ENCODE assay signal across 8 cellular contexts in the genomic region with DNA sequence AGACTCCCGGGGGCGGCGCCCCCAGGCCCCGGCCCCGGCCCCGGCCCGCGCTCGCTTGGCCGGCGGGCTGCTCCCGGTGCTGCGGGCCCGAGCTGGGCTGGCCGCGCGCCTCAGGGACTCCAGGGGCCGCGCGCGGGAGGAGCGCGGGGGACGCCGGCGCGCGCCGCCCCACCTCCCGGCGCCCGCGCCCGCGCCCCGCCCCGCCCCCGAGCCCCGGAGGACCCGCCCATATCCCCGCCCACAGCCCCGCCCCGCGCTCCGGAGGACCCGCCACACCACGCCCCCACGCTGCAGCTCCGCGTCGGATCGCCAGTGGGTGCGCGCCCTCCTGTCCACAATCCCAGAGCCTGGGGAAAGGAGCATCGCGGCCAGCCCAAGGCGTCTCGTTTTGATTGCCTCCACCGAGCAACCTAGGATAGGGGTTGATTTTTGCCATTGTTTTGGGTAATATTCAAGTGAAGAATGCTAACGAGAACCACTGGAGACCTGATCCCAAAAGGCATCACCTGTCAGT. TPM values are rescaled to one million over a fixed set of nuclear protein-coding genes. Genes with fewer than 3 reads are reported as not detected.
DNase-seq lines count a peak whose midpoint lies in the region; ATAC-seq, FAIRE-seq and TF ChIP-seq lines count a peak whose summit lies in the region.

A gene with protein sequence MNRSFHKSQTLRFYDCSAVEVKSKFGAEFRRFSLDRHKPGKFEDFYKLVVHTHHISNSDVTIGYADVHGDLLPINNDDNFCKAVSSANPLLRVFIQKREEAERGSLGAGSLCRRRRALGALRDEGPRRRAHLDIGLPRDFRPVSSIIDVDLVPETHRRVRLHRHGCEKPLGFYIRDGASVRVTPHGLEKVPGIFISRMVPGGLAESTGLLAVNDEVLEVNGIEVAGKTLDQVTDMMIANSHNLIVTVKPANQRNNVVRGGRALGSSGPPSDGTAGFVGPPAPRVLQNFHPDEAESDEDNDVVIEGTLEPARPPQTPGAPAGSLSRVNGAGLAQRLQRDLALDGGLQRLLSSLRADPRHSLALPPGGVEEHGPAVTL (minus strand): TSS at position 112 of the 514 bp plus-strand sequence. CDS start 166 bp downstream, outside the sequence.

- H3K4me1 Mint-ChIP-seq in activated CD4-positive, alpha-beta T cell treated with anti-CD3 and anti-CD28 coated beads, Interleukin-2, amount 10 ng/mL, durations not matched to agents 24 days and 14 days, result no peaks in the 10 kb centered on the region

- no peaks in the 10 kb centered on the region for H3K4me1 ChIP-seq in right lobe of liver

- whole genome bisulfite sequencing in right lobe of liver (ENCODE audit: insufficient coverage, low coverage, low lambda C conversion rate, missing lambda C conversion rate), result 3% methylated on average over 19 of the region's 60 CpGs

- intact Hi-C loops in activated CD4-positive, alpha-beta T cell treated with anti-CD3 and anti-CD28 coated beads, Interleukin-2, amount 10 ng/mL, durations not matched to agents 24 days and 14 days (cut with micrococcal nuclease), result no loop called here
- intact Hi-C loops in right lobe of liver (cut with DNase I), result no loop called here

- ATAC-seq in HG02973 (IDR thresholded peaks at IDR 0.05; ENCODE audit: unreplicated experiment), result peak; percentile 55
- peak; percentile 93 to 98 (median 94) for ATAC-seq in right lobe of liver

- peak in 3 of 4 donors; percentile 14 to 27 (median 17) for TF ChIP-seq CTCF in right lobe of liver (IDR thresholded peaks at IDR 0.05)

- FAIRE-seq in GM12892 (lab: Jason Lieb, UNC), result no peak

- H3K4me3 Mint-ChIP-seq in activated CD4-positive, alpha-beta T cell treated with anti-CD3 and anti-CD28 coated beads, Interleukin-2, amount 10 ng/mL, durations not matched to agents 24 days and 14 days, result peak within 1 kb of the TSS; percentile 59

- H3K27me3 Mint-ChIP-seq in activated CD4-positive, alpha-beta T cell treated with anti-CD3 and anti-CD28 coated beads, Interleukin-2, amount 10 ng/mL, durations not matched to agents 24 days and 14 days, result peaks cover 40% of the 10 kb centered on the region

- H3K9me3 ChIP-seq in right lobe of liver, result no peaks in the 10 kb centered on the region

- H3K4me3 ChIP-seq in right lobe of liver, result peak within 1 kb of the TSS; percentile 62 to 70 (median 69)

- TF ChIP-seq POLR2A in GM12892 (IDR thresholded peaks at IDR 0.05; ENCODE audit: low read depth, low read length), result no peak
- no peak for TF ChIP-seq POLR2A in right lobe of liver (IDR thresholded peaks at IDR 0.05)

- no peak within 1 kb of the TSS for H3K27ac Mint-ChIP-seq in activated CD4-positive, alpha-beta T cell treated with anti-CD3 and anti-CD28 coated beads, Interleukin-2, amount 10 ng/mL, durations not matched to agents 24 days and 14 days

- DNase-seq in GM12892 (ENCODE audit: insufficient read length), result peak; percentile 61
- peak; percentile 58 for DNase-seq in NCI-H2196 treated with DMSO at 0.1 percent for 48 hours (lab: John Stamatoyannopoulos, UW; ENCODE audit: unreplicated experiment)
- peak; percentile 81 for DNase-seq in activated CD4-positive, alpha-beta T cell treated with anti-CD3 and anti-CD28 coated beads, Interleukin-2, amount 10 ng/mL, durations not matched to agents 24 days and 14 days
- peak; percentile 27 to 73 for DNase-seq in dermis microvascular lymphatic vessel endothelial cell (ENCODE audit: low read depth in 2 of 2)
- peak; percentile 89 to 91 (median 90) for DNase-seq in right lobe of liver
- peak; percentile 46 to 64 for DNase-seq in stimulated activated CD4-positive, alpha-beta T cell treated with anti-CD3 and anti-CD28 coated beads, Interleukin-2, amount 100 ng/mL, for 48 hours
- no peak for DNase-seq in GF-D8 (lab: John Stamatoyannopoulos, UW)

- H3K27ac ChIP-seq in right lobe of liver, result peak within 1 kb of the TSS in 2 of 3 donors; percentile 15 to 24

- H3K27me3 ChIP-seq in right lobe of liver, result no peaks in the 10 kb centered on the region

- H3K36me3 Mint-ChIP-seq in activated CD4-positive, alpha-beta T cell treated with anti-CD3 and anti-CD28 coated beads, Interleukin-2, amount 10 ng/mL, durations not matched to agents 24 days and 14 days (ENCODE audit: low read depth), result no peaks in the 10 kb centered on the region

- no peaks in the 10 kb centered on the region for H3K36me3 ChIP-seq in right lobe of liver

- no peaks in the 10 kb centered on the region for H3K9me3 Mint-ChIP-seq in activated CD4-positive, alpha-beta T cell treated with anti-CD3 and anti-CD28 coated beads, Interleukin-2, amount 10 ng/mL, durations not matched to agents 24 days and 14 days

RNA-seq across cellular contexts. Expression of the gene that starts here (rescaled TPM):
- polyA plus RNA-seq in GM12892 (2012; ENCODE audit: missing spikeins), result 0.57 TPM
- 0.40 and 0.47 TPM in 2 replicates for total RNA-seq in activated CD4-positive, alpha-beta T cell treated with anti-CD3 and anti-CD28 coated beads, Interleukin-2, amount 10 ng/mL, durations not matched to agents 24 days and 14 days
- total RNA-seq in dermis microvascular lymphatic vessel endothelial cell, result 34.7 and 93.4 TPM in 2 replicates
- total RNA-seq in right lobe of liver, result 1 to 10 TPM; 1.1 to 5.5 (median 2.1) TPM

Comparison
In these comparisons a context has a peak if more than half of its experiments do, and no peak if none do; other contexts are left out.
1. Peak in DNase-seq in activated CD4-positive, alpha-beta T cell treated with anti-CD3 and anti-CD28 coated beads, Interleukin-2, amount 10 ng/mL, durations not matched to agents 24 days and 14 days; RNA of the gene not detected or under 1 TPM.